Comparison of ENCODE assay signal across 9 cellular contexts in genomic region chr6:157019733-157020132, GRCh38.
DNase-seq lines count a peak whose midpoint lies in the region; ATAC-seq and TF ChIP-seq lines count a peak whose summit lies in the region.
"Had no signal": no experiment of that assay in that cellular context is flagged by ENCODE, and none has a peak within 500 bp of the region (broad histone marks: within the 10 kb centered on the region; RNA-seq: fewer than 3 reads in every experiment).

No MANE protein-coding gene starts in this region.

- no peaks in the 10 kb centered on the region for H3K27me3 Mint-ChIP-seq in activated CD4-positive, alpha-beta T cell treated with anti-CD3 and anti-CD28 coated beads for 36 hours
- H3K27me3 Mint-ChIP-seq in stimulated activated naive B cell treated with anti-CD40 and anti-IgM and Interleukin-4, amounts not matched to agents 10 μg/mL and 1 μg/mL and 100 μg/mL, for 72 hours, result no peaks in the 10 kb centered on the region

- H3K36me3 ChIP-seq in SK-N-MC (ENCODE audit: insufficient read depth, low read length), result peaks cover 4% of the 10 kb centered on the region; the same call in 1 of the 2 replicates

- H3K4me3 Mint-ChIP-seq in activated CD4-positive, alpha-beta T cell treated with anti-CD3 and anti-CD28 coated beads for 36 hours, result peak overlapping the region; percentile 88
- peak overlapping the region; percentile 60 to 64 for H3K4me3 Mint-ChIP-seq in stimulated activated naive B cell treated with anti-CD40 and anti-IgM and Interleukin-4, amounts not matched to agents 10 μg/mL and 1 μg/mL and 100 μg/mL, for 72 hours

- H3K27ac ChIP-seq in SK-N-MC, result peak overlapping the region; percentile 100

- CTCF ChIA-PET in activated CD4-positive, alpha-beta T cell treated with anti-CD3 and anti-CD28 coated beads for 36 hours (lab: Charles Lee), result interaction anchor here (0.6 to 1.8 kb wide), 5 partner anchors 8 to 456 kb away, joined by 3 to 6 read pairs (median 3); no protein-coding TSS in a partner anchor

- H3K4me3 ChIP-seq in SK-N-MC (peak overlapping the region; percentile 28), fibroblast of pulmonary artery (replicated peaks; ENCODE audit: low read depth, low read length) (no peak overlapping the region)

- no peak for TF ChIP-seq CTCF in fibroblast of pulmonary artery (IDR thresholded peaks at IDR 0.05; ENCODE audit: low read length, missing control alignments)

- H3K36me3 Mint-ChIP-seq in activated CD4-positive, alpha-beta T cell treated with anti-CD3 and anti-CD28 coated beads for 36 hours (ENCODE audit: low read depth), result no peaks in the 10 kb centered on the region
- H3K36me3 Mint-ChIP-seq in stimulated activated naive B cell treated with anti-CD40 and anti-IgM and Interleukin-4, amounts not matched to agents 10 μg/mL and 1 μg/mL and 100 μg/mL, for 72 hours, result no peaks in the 10 kb centered on the region

- intact Hi-C loops in activated CD4-positive, alpha-beta T cell treated with anti-CD3 and anti-CD28 coated beads for 36 hours (cut with DNase I, micrococcal nuclease), result loop anchor here (2.0 to 5.0 kb wide), 8 partner anchors 41 to 803 kb away; partner anchors contain the start of genes SNX9 (in 1 of the 2) and ZDHHC14 (in 1 of the 2)

- POLR2A ChIA-PET in activated CD4-positive, alpha-beta T cell treated with anti-CD3 and anti-CD28 coated beads for 36 hours (lab: Charles Lee), result interaction anchor here (0.5 to 1.2 kb wide), 2 partner anchors 166 to 219 kb away, joined by 3 read pairs; no protein-coding TSS in a partner anchor

- H3K9me3 Mint-ChIP-seq in activated CD4-positive, alpha-beta T cell treated with anti-CD3 and anti-CD28 coated beads for 36 hours (ENCODE audit: low read depth), result no peaks in the 10 kb centered on the region
- no peaks in the 10 kb centered on the region for H3K9me3 Mint-ChIP-seq in stimulated activated naive B cell treated with anti-CD40 and anti-IgM and Interleukin-4, amounts not matched to agents 10 μg/mL and 1 μg/mL and 100 μg/mL, for 72 hours

- H3K9ac ChIP-seq in SK-N-MC (ENCODE audit: insufficient read length), result peak overlapping the region; percentile 20

- H3K9me3 ChIP-seq in SK-N-MC (ENCODE audit: low read depth, low read length), result no peaks in the 10 kb centered on the region

- H3K4me1 Mint-ChIP-seq in activated CD4-positive, alpha-beta T cell treated with anti-CD3 and anti-CD28 coated beads for 36 hours, result peaks cover 50% of the 10 kb centered on the region
- peaks cover 29 to 58% of the 10 kb centered on the region in 2 donors for H3K4me1 Mint-ChIP-seq in stimulated activated naive B cell treated with anti-CD40 and anti-IgM and Interleukin-4, amounts not matched to agents 10 μg/mL and 1 μg/mL and 100 μg/mL, for 72 hours

- H3K27ac Mint-ChIP-seq in activated CD4-positive, alpha-beta T cell treated with anti-CD3 and anti-CD28 coated beads for 36 hours, result peak overlapping the region; percentile 87
- peak overlapping the region; percentile 81 for H3K27ac Mint-ChIP-seq in stimulated activated naive B cell treated with anti-CD40 and anti-IgM and Interleukin-4, amounts not matched to agents 10 μg/mL and 1 μg/mL and 100 μg/mL, for 72 hours

- no peak for ATAC-seq in activated CD4-positive, alpha-beta T cell treated with anti-CD3 and anti-CD28 coated beads for 36 hours
- ATAC-seq in stimulated activated naive B cell treated with anti-CD40 and anti-IgM and Interleukin-4, amounts not matched to agents 10 μg/mL and 1 μg/mL and 100 μg/mL, for 72 hours (replicated peaks), result no peak
- no peak for ATAC-seq in HG03520 (IDR thresholded peaks at IDR 0.05; ENCODE audit: unreplicated experiment)

- DNase-seq in activated CD4-positive, alpha-beta T cell treated with anti-CD3 and anti-CD28 coated beads for 36 hours, result no peak
- no peak for DNase-seq in activated CD4-positive, alpha-beta T cell treated with anti-CD3 and anti-CD28 coated beads for 48 hours
- DNase-seq in SK-N-MC (ENCODE audit: low read depth, low spot score), result peak; percentile 34
- peak; percentile 25 for DNase-seq in fibroblast of pulmonary artery (ENCODE audit: low read depth)
- DNase-seq in stimulated activated naive B cell treated with anti-CD40 and anti-IgM and Interleukin-4, amounts not matched to agents 10 μg/mL and 1 μg/mL and 100 μg/mL, for 72 hours, result no peak
- no peak for DNase-seq in DMS153 treated with DMSO at 0.1 percent for 48 hours (lab: John Stamatoyannopoulos, UW; ENCODE audit: unreplicated experiment)
- no peak for DNase-seq in iPS-NIHi11 (ENCODE audit: low spot score)
- DNase-seq: NCI-H2029 had no signal

Comparison
In these comparisons a context has a peak if more than half of its experiments do, and no peak if none do; other contexts are left out.
1. DNase-seq: peak in SK-N-MC (single experiment) and fibroblast of pulmonary artery (single experiment); none in activated CD4-positive, alpha-beta T cell treated with anti-CD3 and anti-CD28 coated beads for 36 hours (single experiment), activated CD4-positive, alpha-beta T cell treated with anti-CD3 and anti-CD28 coated beads for 48 hours (single experiment), stimulated activated naive B cell treated with anti-CD40 and anti-IgM and Interleukin-4, amounts not matched to agents 10 μg/mL and 1 μg/mL and 100 μg/mL, for 72 hours (single experiment), DMS153 treated with DMSO at 0.1 percent for 48 hours (single experiment) and iPS-NIHi11 (single experiment).